ENCODE assay signal across 8 cellular contexts in the genomic region with DNA sequence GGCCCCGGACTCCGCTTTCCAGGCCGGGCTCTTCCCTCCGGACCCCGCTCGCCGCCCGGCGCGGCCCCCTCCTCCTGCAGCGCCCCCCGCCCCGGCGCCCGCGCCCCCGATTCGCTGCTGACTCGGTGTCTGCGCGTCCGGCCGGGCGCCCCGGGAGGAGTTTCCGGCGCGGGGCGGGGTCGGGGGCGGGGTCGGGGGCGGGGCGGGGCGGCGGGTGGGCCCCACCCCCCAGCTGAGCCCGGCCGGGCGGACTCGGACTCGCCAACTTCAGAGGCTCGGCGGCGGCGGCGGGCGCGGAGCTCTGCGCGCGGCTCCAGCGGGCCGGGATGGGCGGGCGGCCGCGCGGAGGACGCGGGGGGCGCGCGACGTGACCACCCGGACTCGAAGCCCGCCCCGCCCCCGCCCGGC. TPM values are rescaled to one million over a fixed set of nuclear protein-coding genes. Genes with fewer than 3 reads are reported as not detected.
A peak's percentile ranks its signal among the peaks of the same experiment; 100 is the strongest.
DNase-seq lines count a peak whose midpoint lies in the region; ATAC-seq and TF ChIP-seq lines count a peak whose summit lies in the region.

A gene with protein sequence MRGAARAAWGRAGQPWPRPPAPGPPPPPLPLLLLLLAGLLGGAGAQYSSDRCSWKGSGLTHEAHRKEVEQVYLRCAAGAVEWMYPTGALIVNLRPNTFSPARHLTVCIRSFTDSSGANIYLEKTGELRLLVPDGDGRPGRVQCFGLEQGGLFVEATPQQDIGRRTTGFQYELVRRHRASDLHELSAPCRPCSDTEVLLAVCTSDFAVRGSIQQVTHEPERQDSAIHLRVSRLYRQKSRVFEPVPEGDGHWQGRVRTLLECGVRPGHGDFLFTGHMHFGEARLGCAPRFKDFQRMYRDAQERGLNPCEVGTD (plus strand): TSS at position 270 of the 408 bp plus-strand sequence. CDS start 207 bp downstream, outside the sequence.

- H3K4me2 ChIP-seq in neuronal stem cell (ENCODE audit: insufficient read depth, low read length, poor library complexity, severe bottlenecking) = peak within 1 kb of the TSS; percentile 96

- no peak within 1 kb of the TSS for H3K27ac Mint-ChIP-seq in activated naive CD4-positive, alpha-beta T cell treated with anti-CD3 and anti-CD28 coated beads for 36 hours

- no peak for TF ChIP-seq CTCF in suprapubic skin (IDR thresholded peaks at IDR 0.05)

- peak; percentile 69 to 87 for TF ChIP-seq POLR2A in suprapubic skin (IDR thresholded peaks at IDR 0.05)

- H3K4me3 ChIP-seq in neuronal stem cell (ENCODE audit: low read length in 2 of 2) (peak within 1 kb of the TSS; percentile 58 to 86), suprapubic skin (peak within 1 kb of the TSS; percentile 95)

- H3K79me1 ChIP-seq in neuronal stem cell (ENCODE audit: low read depth, low read length) = peaks cover 14% of the 10 kb centered on the region

- H3K27me3 ChIP-seq in neuronal stem cell (ENCODE audit: control insufficient read depth in 3 of 3, insufficient read depth in 3 of 3, low read depth in 1 of 3, low read length in 3 of 3) = peaks cover 13 to 45% (median 41%) of the 10 kb centered on the region in 3 experiments
- no peaks in the 10 kb centered on the region for H3K27me3 ChIP-seq in suprapubic skin

- peaks cover 15% of the 10 kb centered on the region for H3K27me3 Mint-ChIP-seq in activated naive CD4-positive, alpha-beta T cell treated with anti-CD3 and anti-CD28 coated beads for 36 hours (ENCODE audit: low read depth)

- H4K91ac ChIP-seq in neuronal stem cell (ENCODE audit: low read depth, low read length, poor library complexity) = no peak within 1 kb of the TSS

- peaks cover 19% of the 10 kb centered on the region for H3K4me1 Mint-ChIP-seq in activated naive CD4-positive, alpha-beta T cell treated with anti-CD3 and anti-CD28 coated beads for 36 hours (ENCODE audit: low read depth)

- no peak within 1 kb of the TSS for H3K4ac ChIP-seq in neuronal stem cell (ENCODE audit: low read length)

- H2AFZ ChIP-seq in neuronal stem cell (ENCODE audit: low read length) = peak within 1 kb of the TSS; percentile 92

- peaks cover 0 to 5% of the 10 kb centered on the region in 2 donors for H3K36me3 ChIP-seq in neuronal stem cell (replicated peaks in 1 of 2; ENCODE audit: control insufficient read depth in 2 of 2, insufficient read depth in 2 of 2, low read length in 2 of 2)
- H3K36me3 ChIP-seq in suprapubic skin = no peaks in the 10 kb centered on the region

- H3K18ac ChIP-seq in neuronal stem cell (ENCODE audit: low read length) = peak within 1 kb of the TSS; percentile 93

- H3K36me3 Mint-ChIP-seq in activated naive CD4-positive, alpha-beta T cell treated with anti-CD3 and anti-CD28 coated beads for 36 hours (ENCODE audit: low read depth) = no peaks in the 10 kb centered on the region

- H3K4me1 ChIP-seq in neuronal stem cell (ENCODE audit: control insufficient read depth in 2 of 2, insufficient read depth in 1 of 2, low read depth in 1 of 2, low read length in 2 of 2) (peaks cover 8 to 15% of the 10 kb centered on the region in 2 donors), suprapubic skin (peaks cover 54% of the 10 kb centered on the region)

- no peak within 1 kb of the TSS for H2BK120ac ChIP-seq in neuronal stem cell (ENCODE audit: low read depth, low read length)

- no peak within 1 kb of the TSS for H4K8ac ChIP-seq in neuronal stem cell (ENCODE audit: low read depth, low read length)

- ATAC-seq in HG02759 (IDR thresholded peaks at IDR 0.05; ENCODE audit: unreplicated experiment) (peak; percentile 39), HG03095 (IDR thresholded peaks at IDR 0.05; ENCODE audit: unreplicated experiment) (no peak)

- TF ChIP-seq EP300 in suprapubic skin (IDR thresholded peaks at IDR 0.05) = no peak

- peak within 1 kb of the TSS; percentile 81 for H2AK5ac ChIP-seq in neuronal stem cell (ENCODE audit: low read depth, low read length)

- WGBS in neuronal stem cell (ENCODE audit: extremely low coverage in 2 of 2, insufficient read length in 2 of 2, insufficient replicate concordance in 1 of 2), 2 donors = no CpG with 5 or more reads among the region's 70 CpGs
- WGBS in suprapubic skin = no CpG with 5 or more reads among the region's 70 CpGs

- no peak within 1 kb of the TSS for H2BK5ac ChIP-seq in neuronal stem cell (ENCODE audit: low read length)

- H3K23ac ChIP-seq in neuronal stem cell (ENCODE audit: low read depth, low read length, poor library complexity) = peak within 1 kb of the TSS; percentile 10

- H3K4me3 Mint-ChIP-seq in activated naive CD4-positive, alpha-beta T cell treated with anti-CD3 and anti-CD28 coated beads for 36 hours = peak within 1 kb of the TSS; percentile 38

- H3K9me3 ChIP-seq in neuronal stem cell (replicated peaks in 1 of 2; ENCODE audit: control insufficient read depth in 2 of 2, insufficient read depth in 1 of 2, low read depth in 1 of 2, low read length in 2 of 2) (peaks cover 0 to 3% of the 10 kb centered on the region in 2 donors), suprapubic skin (no peaks in the 10 kb centered on the region)

- intact Hi-C loops in activated naive CD4-positive, alpha-beta T cell treated with anti-CD3 and anti-CD28 coated beads for 36 hours (cut with micrococcal nuclease) = loop anchor here (2.0 kb wide), 1 partner anchor 29 kb away; no protein-coding TSS in a partner anchor

- no peak within 1 kb of the TSS for H3K14ac ChIP-seq in neuronal stem cell (ENCODE audit: low read length)

- peak within 1 kb of the TSS; percentile 85 for H2BK15ac ChIP-seq in neuronal stem cell (ENCODE audit: low read length)

- H3K9ac ChIP-seq in neuronal stem cell (ENCODE audit: low read depth, low read length, poor library complexity) = peak within 1 kb of the TSS; percentile 60

- H3K9me3 Mint-ChIP-seq in activated naive CD4-positive, alpha-beta T cell treated with anti-CD3 and anti-CD28 coated beads for 36 hours = no peaks in the 10 kb centered on the region

- H3K27ac ChIP-seq in neuronal stem cell (replicated peaks; ENCODE audit: low read length) = no peak within 1 kb of the TSS
- H3K27ac ChIP-seq in suprapubic skin = peak within 1 kb of the TSS; percentile 92

- peak within 1 kb of the TSS; percentile 10 for H2BK12ac ChIP-seq in neuronal stem cell (ENCODE audit: low read length)

- DNase-seq in GM03348 (ENCODE audit: low spot score) = peak; percentile 98
- peak; percentile 74 for DNase-seq in RKO (ENCODE audit: low spot score)
- DNase-seq in activated naive CD4-positive, alpha-beta T cell treated with anti-CD3 and anti-CD28 coated beads for 36 hours = peak; percentile 54
- DNase-seq in globus pallidus (ENCODE audit: low spot score) = peak; percentile 55
- peak; percentile 66 for DNase-seq in neuronal stem cell (ENCODE audit: low spot score)
- DNase-seq in suprapubic skin (ENCODE audit: low spot score in 2 of 2) = no peak

- CTCF ChIA-PET in activated naive CD4-positive, alpha-beta T cell treated with anti-CD3 and anti-CD28 coated beads for 36 hours (lab: Charles Lee) = no interaction called here

RNA-seq across cellular contexts. Expression of the gene that starts here (rescaled TPM):
- 10 to 100 TPM; 14.4 to 15.2 TPM for total RNA-seq in activated naive CD4-positive, alpha-beta T cell treated with anti-CD3 and anti-CD28 coated beads for 36 hours
- 12.8 TPM for polyA plus RNA-seq in neuronal stem cell (2013, experiment 1 of 2)
- 14.7 TPM for polyA plus RNA-seq in neuronal stem cell (2013, experiment 2 of 2)
- total RNA-seq in suprapubic skin = 100 to 1,000 TPM in 3 of 4 donors, 10 to 100 TPM in 1; 59.1 to 222 (median 155) TPM

Comparison
In these comparisons a context has a peak if more than half of its experiments do, and no peak if none do; other contexts are left out.
1. DNase-seq: peak in GM03348 (single experiment), RKO (single experiment), activated naive CD4-positive, alpha-beta T cell treated with anti-CD3 and anti-CD28 coated beads for 36 hours (single experiment), globus pallidus (single experiment) and neuronal stem cell (single experiment); none in suprapubic skin (0 of 2).